ENCODE assay signal across 12 cellular contexts in the genomic region with DNA sequence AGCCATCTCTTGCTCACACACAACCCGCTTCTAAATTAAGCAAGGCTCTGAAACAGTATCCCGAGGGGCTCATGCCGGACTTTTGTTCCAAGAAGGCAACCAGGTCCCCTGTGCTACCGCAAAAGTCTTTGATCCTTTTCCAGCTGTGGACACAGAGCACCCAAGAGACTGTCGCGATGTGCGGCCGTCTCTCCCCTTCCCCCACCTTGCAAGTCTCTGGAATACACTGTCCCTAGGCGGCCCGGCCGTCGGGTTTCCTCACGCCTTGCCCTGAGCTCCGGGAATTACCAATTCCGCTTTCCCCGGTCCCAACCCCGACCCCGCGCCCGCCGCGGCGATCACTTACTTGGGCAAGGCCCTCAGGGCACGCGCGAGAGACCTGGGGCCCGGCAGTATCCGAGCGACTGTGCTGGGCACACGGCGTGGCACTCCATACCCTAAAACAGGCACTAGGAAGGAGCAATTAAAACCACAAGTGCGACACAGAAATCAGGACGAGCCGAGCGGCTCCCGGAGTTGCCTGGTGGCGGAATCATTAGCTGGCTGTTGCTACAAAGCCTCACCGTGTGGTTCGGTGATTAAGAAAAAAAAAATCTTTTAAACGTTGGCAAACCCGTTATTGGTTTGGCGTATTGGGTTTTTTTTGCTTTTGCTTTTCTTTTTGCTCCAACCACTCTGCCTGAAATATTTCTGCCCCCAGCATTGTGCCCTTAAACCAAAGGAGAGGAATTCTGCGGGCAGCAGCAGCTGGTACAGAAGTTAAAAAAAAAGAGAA. TPM values are rescaled to one million over a fixed set of nuclear protein-coding genes. Genes with fewer than 3 reads are reported as not detected.
A peak's percentile ranks its signal among the peaks of the same experiment; 100 is the strongest.
DNase-seq lines count a peak whose midpoint lies in the region; ATAC-seq, FAIRE-seq and TF ChIP-seq lines count a peak whose summit lies in the region.
"Had no signal": no experiment of that assay in that cellular context is flagged by ENCODE, and none has a peak within 500 bp of the region (broad histone marks: within the 10 kb centered on the region; RNA-seq: fewer than 3 reads in every experiment).

No MANE protein-coding gene starts in this region.

- peak overlapping the region; percentile 65 for H3K4me3 Mint-ChIP-seq in T-helper 1 cell treated with Interleukin-12 subunit alpha and Interleukin-12 subunit beta and Interleukin-4 antibody, amounts not matched to agents 30 μg/mL and 1 μg/mL, for 36 hours
- peak overlapping the region; percentile 75 to 83 for H3K4me3 Mint-ChIP-seq in effector memory CD8-positive, alpha-beta T cell
- H3K4me3 Mint-ChIP-seq in progenitor cell of endocrine pancreas (ENCODE audit: low read depth), result no peak overlapping the region

- peak overlapping the region; percentile 36 for H3K27ac Mint-ChIP-seq in T-helper 1 cell treated with Interleukin-12 subunit alpha and Interleukin-12 subunit beta and Interleukin-4 antibody, amounts not matched to agents 30 μg/mL and 1 μg/mL, for 36 hours
- H3K27ac Mint-ChIP-seq in effector memory CD8-positive, alpha-beta T cell, result peak overlapping the region in 1 of 2 donors; percentile 55
- H3K27ac Mint-ChIP-seq in progenitor cell of endocrine pancreas, result peak overlapping the region; percentile 22

- FAIRE-seq in GM19239 (lab: Jason Lieb, UNC) (no peak), H54 (lab: Jason Lieb, UNC) (no peak)

- no peak for TF ChIP-seq POLR2A in H54 (IDR thresholded peaks at IDR 0.05; ENCODE audit: low read depth, low read length)

- peaks cover 7% of the 10 kb centered on the region for H3K36me3 Mint-ChIP-seq in T-helper 1 cell treated with Interleukin-12 subunit alpha and Interleukin-12 subunit beta and Interleukin-4 antibody, amounts not matched to agents 30 μg/mL and 1 μg/mL, for 36 hours (ENCODE audit: low read depth)
- H3K36me3 Mint-ChIP-seq in effector memory CD8-positive, alpha-beta T cell (ENCODE audit: insufficient read depth), result peaks cover 68% of the 10 kb centered on the region
- H3K36me3 Mint-ChIP-seq in progenitor cell of endocrine pancreas (ENCODE audit: insufficient read depth), result no peaks in the 10 kb centered on the region

- no peak for TF ChIP-seq CTCF in progenitor cell of endocrine pancreas (IDR thresholded peaks at IDR 0.05; ENCODE audit: unreplicated experiment)

- H3K4me1 Mint-ChIP-seq in T-helper 1 cell treated with Interleukin-12 subunit alpha and Interleukin-12 subunit beta and Interleukin-4 antibody, amounts not matched to agents 30 μg/mL and 1 μg/mL, for 36 hours (ENCODE audit: low read depth), result peaks cover 32% of the 10 kb centered on the region
- peaks cover 43% of the 10 kb centered on the region in 2 donors for H3K4me1 Mint-ChIP-seq in effector memory CD8-positive, alpha-beta T cell (ENCODE audit: low read depth in 2 of 2)
- H3K4me1 Mint-ChIP-seq in progenitor cell of endocrine pancreas (ENCODE audit: low read depth), result peaks cover 13% of the 10 kb centered on the region

- no peak for ATAC-seq in effector memory CD8-positive, alpha-beta T cell (replicated peaks)
- no peak for ATAC-seq in GM18502 (IDR thresholded peaks at IDR 0.05; ENCODE audit: poor library complexity, unreplicated experiment)
- ATAC-seq: left lung had no signal

- peaks cover 100% of the 10 kb centered on the region for H3K27me3 Mint-ChIP-seq in T-helper 1 cell treated with Interleukin-12 subunit alpha and Interleukin-12 subunit beta and Interleukin-4 antibody, amounts not matched to agents 30 μg/mL and 1 μg/mL, for 36 hours (ENCODE audit: low read depth)
- peaks cover 94 to 100% of the 10 kb centered on the region in 2 donors for H3K27me3 Mint-ChIP-seq in effector memory CD8-positive, alpha-beta T cell
- peaks cover 100% of the 10 kb centered on the region for H3K27me3 Mint-ChIP-seq in progenitor cell of endocrine pancreas

- H3K9me3 Mint-ChIP-seq in T-helper 1 cell treated with Interleukin-12 subunit alpha and Interleukin-12 subunit beta and Interleukin-4 antibody, amounts not matched to agents 30 μg/mL and 1 μg/mL, for 36 hours, result no peaks in the 10 kb centered on the region
- no peaks in the 10 kb centered on the region for H3K9me3 Mint-ChIP-seq in effector memory CD8-positive, alpha-beta T cell
- H3K9me3 Mint-ChIP-seq in progenitor cell of endocrine pancreas (ENCODE audit: low read depth), result no peaks in the 10 kb centered on the region

- DNase-seq in T-helper 1 cell, result no peak
- peak; percentile 41 for DNase-seq in NCI-H69 (lab: John Stamatoyannopoulos, UW)
- no peak for DNase-seq in effector memory CD8-positive, alpha-beta T cell
- DNase-seq in progenitor cell of endocrine pancreas (ENCODE audit: low spot score, unreplicated experiment), result no peak
- DNase-seq in GM19239 (ENCODE audit: insufficient read length, low spot score), result no peak
- DNase-seq in H54 (ENCODE audit: insufficient read length, low spot score), result no peak
- DNase-seq: effector CD8-positive, alpha-beta T cell; RPMI8226 had no signal

RNA-seq across cellular contexts. Expression of a gene that starts 2.2 kb away (rescaled TPM):
- 1.7 and 4.1 TPM in 2 replicates for total RNA-seq in progenitor cell of endocrine pancreas
- total RNA-seq: left lung, upper lobe of left lung had no signal

RNA-seq across cellular contexts. Expression of a gene that starts 19.6 kb away (rescaled TPM):
- 1.7 and 3.4 TPM in 2 replicates for total RNA-seq in progenitor cell of endocrine pancreas
- total RNA-seq: left lung, upper lobe of left lung had no signal
